ENCODE assay signal across 1 cellular context in genomic region chr7:1623810-1624209, GRCh38.
TF ChIP-seq lines count a peak whose summit lies in the region.

No MANE protein-coding gene starts in this region.

TF ChIP-seq in IMR-90, 13 proteins besides CTCF, POLR2A, EP300 and RAD21:
- no peak for TF ChIP-seq BHLHE40 (IDR thresholded peaks at IDR 0.05; ENCODE audit: low read depth, low read length)
- TF ChIP-seq MAFK (IDR thresholded peaks at IDR 0.05; ENCODE audit: low read depth, low read length): no peak
- no peak for TF ChIP-seq CHD1 (IDR thresholded peaks at IDR 0.05; ENCODE audit: low read depth, low read length)
- TF ChIP-seq, protein P1, sequence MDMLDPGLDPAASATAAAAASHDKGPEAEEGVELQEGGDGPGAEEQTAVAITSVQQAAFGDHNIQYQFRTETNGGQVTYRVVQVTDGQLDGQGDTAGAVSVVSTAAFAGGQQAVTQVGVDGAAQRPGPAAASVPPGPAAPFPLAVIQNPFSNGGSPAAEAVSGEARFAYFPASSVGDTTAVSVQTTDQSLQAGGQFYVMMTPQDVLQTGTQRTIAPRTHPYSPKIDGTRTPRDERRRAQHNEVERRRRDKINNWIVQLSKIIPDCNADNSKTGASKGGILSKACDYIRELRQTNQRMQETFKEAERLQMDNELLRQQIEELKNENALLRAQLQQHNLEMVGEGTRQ (IDR thresholded peaks at IDR 0.05; ENCODE audit: low read depth, low read length): no peak
- no peak for TF ChIP-seq RFX5 (IDR thresholded peaks at IDR 0.05; ENCODE audit: low read depth, low read length)
